Comparison of ENCODE assay signal across 11 cellular contexts in the genomic region with DNA sequence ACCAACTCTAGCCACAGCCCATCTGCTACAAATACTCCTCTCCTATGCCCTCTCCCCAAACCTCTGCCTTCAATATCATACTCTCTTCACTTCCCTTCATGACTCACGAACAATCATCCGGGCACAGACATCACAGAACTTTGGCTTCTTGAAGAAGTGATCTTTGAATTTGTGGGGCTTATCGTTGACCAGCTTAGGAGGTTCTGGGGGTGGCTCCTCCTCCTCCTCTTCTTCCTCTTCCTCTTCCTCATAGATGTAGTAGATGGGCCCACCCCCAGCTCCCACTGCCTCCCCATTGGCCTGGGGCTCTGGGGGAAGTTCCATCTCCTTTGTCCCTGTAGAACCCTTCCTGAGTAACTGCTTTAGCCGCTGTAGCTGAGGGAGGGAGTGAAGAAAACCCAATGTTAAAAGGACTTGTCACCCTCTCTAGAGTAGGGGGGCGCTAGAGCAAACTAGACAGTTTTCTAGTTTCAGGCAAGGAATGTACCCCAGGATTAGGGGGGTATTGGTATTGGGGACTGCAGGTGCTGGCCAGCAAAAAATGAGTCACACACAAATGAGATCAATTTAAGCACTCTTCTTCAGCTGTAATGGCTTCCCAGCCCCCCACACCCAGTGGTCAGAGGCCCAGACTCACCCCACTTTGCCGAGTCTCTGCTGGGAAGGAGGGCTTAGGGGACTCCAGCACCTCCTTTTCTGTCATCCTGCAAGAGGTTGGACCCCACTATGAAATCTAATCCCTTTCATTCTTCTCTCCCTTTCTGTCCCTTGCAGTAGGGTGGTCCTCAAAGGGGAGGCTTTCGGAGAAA. TPM values are rescaled to one million over a fixed set of nuclear protein-coding genes. Genes with fewer than 3 reads are reported as not detected.
DNase-seq lines count a peak whose midpoint lies in the region; ATAC-seq and TF ChIP-seq lines count a peak whose summit lies in the region.
"Had no signal": no experiment of that assay in that cellular context is flagged by ENCODE, and none has a peak within 500 bp of the region (broad histone marks: within the 10 kb centered on the region; RNA-seq: fewer than 3 reads in every experiment).

No MANE protein-coding gene starts in this region.

- no peak overlapping the region for H3K27ac Mint-ChIP-seq in activated naive CD4-positive, alpha-beta T cell treated with anti-CD3 and anti-CD28 coated beads, Interleukin-2, amount 50 U/mL, for 72 hours

- H3K27ac ChIP-seq in subcutaneous abdominal adipose tissue (ENCODE audit: low read depth, low read length): no peak overlapping the region

- peaks cover 3 to 14% (median 8%) of the 10 kb centered on the region in 5 donors for H3K27me3 ChIP-seq in subcutaneous abdominal adipose tissue (ENCODE audit: control insufficient read depth in 5 of 5, insufficient read depth in 4 of 5, low read length in 5 of 5)

- H3K36me3 ChIP-seq in subcutaneous abdominal adipose tissue (ENCODE audit: control insufficient read depth in 5 of 5, insufficient read depth in 5 of 5, low read length in 5 of 5): peaks cover 0 to 4% (median 0%) of the 10 kb centered on the region in 5 donors

- no peak for TF ChIP-seq CTCF in fibroblast of mammary gland (conservative IDR thresholded peaks at IDR 0.05; ENCODE audit: control insufficient read depth, insufficient read depth, low read depth, low read length)

- no peaks in the 10 kb centered on the region for H3K9me3 ChIP-seq in subcutaneous abdominal adipose tissue (ENCODE audit: control insufficient read depth in 5 of 5, low read length in 5 of 5)

- H3K9me3 Mint-ChIP-seq in activated naive CD4-positive, alpha-beta T cell treated with anti-CD3 and anti-CD28 coated beads, Interleukin-2, amount 50 U/mL, for 72 hours: no peaks in the 10 kb centered on the region

- no peak for DNase-seq in activated naive CD4-positive, alpha-beta T cell treated with anti-CD3 and anti-CD28 coated beads, Interleukin-2, amount 50 U/mL, for 72 hours (ENCODE audit: low spot score in 2 of 2)
- no peak for DNase-seq in activated naive CD4-positive, alpha-beta T cell (lab: John Stamatoyannopoulos, UW)
- DNase-seq in OCI-M1 (lab: John Stamatoyannopoulos, UW): peak; percentile 90
- DNase-seq in fibroblast of mammary gland (ENCODE audit: low read depth): peak; percentile 19
- no peak for DNase-seq in middle frontal gyrus (ENCODE audit: extremely low spot score, low spot score)
- DNase-seq: activated CD8-positive, alpha-beta memory T cell treated with anti-CD3 and anti-CD28 coated beads for 24 hours; NCI-H2081 treated with DMSO at 0.1 percent for 48 hours had no signal

- H3K4me1 ChIP-seq in subcutaneous abdominal adipose tissue (ENCODE audit: control insufficient read depth in 5 of 5, insufficient read depth in 5 of 5, low read length in 5 of 5): peaks cover 0 to 4% (median 0%) of the 10 kb centered on the region in 5 donors

- H3K9ac ChIP-seq in subcutaneous abdominal adipose tissue (ENCODE audit: low read length in 5 of 5): peak overlapping the region in 1 of 5 donors; percentile 11

- H3K4me3 ChIP-seq in fibroblast of mammary gland (ENCODE audit: control insufficient read depth, low read depth, low read length) (no peak overlapping the region), subcutaneous abdominal adipose tissue (ENCODE audit: low read depth in 1 of 5, low read length in 5 of 5) (peak overlapping the region in 3 of 5 donors; percentile 4 to 37 (median 27))
- H3K4me3 ChIP-seq: smooth muscle cell had no signal

- ATAC-seq in activated naive CD4-positive, alpha-beta T cell treated with anti-CD3 and anti-CD28 coated beads, Interleukin-2, amount 50 U/mL, for 72 hours: peak; percentile 34 to 51
- ATAC-seq in HG03442 (IDR thresholded peaks at IDR 0.05; ENCODE audit: unreplicated experiment) (no peak), GM18873 (IDR thresholded peaks at IDR 0.05; ENCODE audit: low FRiP score, unreplicated experiment) (no peak)

- H3K36me3 Mint-ChIP-seq in activated naive CD4-positive, alpha-beta T cell treated with anti-CD3 and anti-CD28 coated beads, Interleukin-2, amount 50 U/mL, for 72 hours: no peaks in the 10 kb centered on the region

RNA-seq across cellular contexts. Expression of a gene that starts 1.8 kb away (rescaled TPM):
- total RNA-seq in activated naive CD4-positive, alpha-beta T cell treated with anti-CD3 and anti-CD28 coated beads, Interleukin-2, amount 50 U/mL, for 72 hours: 1 to 10 TPM; 2.8 to 5.4 TPM

RNA-seq across cellular contexts. Expression of a gene that starts 19.6 kb away (rescaled TPM):
- total RNA-seq in activated naive CD4-positive, alpha-beta T cell treated with anti-CD3 and anti-CD28 coated beads, Interleukin-2, amount 50 U/mL, for 72 hours: 100 to 1,000 TPM; 360 to 376 TPM

RNA-seq across cellular contexts. Expression of a gene that starts 32.5 kb away (rescaled TPM):
- under 1 TPM; 0.11 to 0.54 TPM for total RNA-seq in activated naive CD4-positive, alpha-beta T cell treated with anti-CD3 and anti-CD28 coated beads, Interleukin-2, amount 50 U/mL, for 72 hours

Comparison
In these comparisons a context has a peak if more than half of its experiments do, and no peak if none do; other contexts are left out.
1. ATAC-seq: peak in activated naive CD4-positive, alpha-beta T cell treated with anti-CD3 and anti-CD28 coated beads, Interleukin-2, amount 50 U/mL, for 72 hours (2 of 2); none in HG03442 (single experiment) and GM18873 (single experiment).
2. DNase-seq: peak in OCI-M1 (single experiment) and fibroblast of mammary gland (single experiment); none in activated naive CD4-positive, alpha-beta T cell treated with anti-CD3 and anti-CD28 coated beads, Interleukin-2, amount 50 U/mL, for 72 hours (0 of 2), activated naive CD4-positive, alpha-beta T cell (0 of 4) and middle frontal gyrus (single experiment).